Comparison of ENCODE assay signal across 19 cellular contexts in the genomic region with DNA sequence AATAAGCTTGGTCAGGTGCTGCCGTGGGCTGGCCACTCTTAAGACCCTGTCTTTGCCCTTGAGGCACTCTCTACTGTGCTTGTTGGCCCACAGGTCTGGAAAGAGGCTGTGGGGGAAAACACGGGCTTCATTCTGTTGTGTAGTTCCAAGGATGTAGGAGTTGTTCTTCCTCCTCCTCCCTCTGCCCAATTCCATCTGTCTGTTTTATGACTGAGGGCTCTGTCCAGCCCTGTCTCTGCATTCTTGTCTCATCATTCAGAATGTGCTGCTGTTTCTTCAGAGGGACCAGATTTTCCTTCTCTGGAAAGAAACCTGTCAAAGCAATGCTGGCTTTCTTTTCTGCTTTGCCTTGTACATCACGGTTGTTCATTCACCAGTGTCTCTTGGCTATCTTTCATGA.
DNase-seq lines count a peak whose midpoint lies in the region; ATAC-seq, FAIRE-seq and TF ChIP-seq lines count a peak whose summit lies in the region.
"Had no signal": no experiment of that assay in that cellular context is flagged by ENCODE, and none has a peak within 500 bp of the region (broad histone marks: within the 10 kb centered on the region; RNA-seq: fewer than 3 reads in every experiment).

No MANE protein-coding gene starts in this region.

- TF ChIP-seq CTCF in IMR-90 (conservative IDR thresholded peaks at IDR 0.05; ENCODE audit: low read depth, low read length) = no peak

- peaks cover 47% of the 10 kb centered on the region for H3K36me3 ChIP-seq in IMR-90 (ENCODE audit: control insufficient read depth, insufficient read depth, low read length)
- H3K36me3 ChIP-seq in mesenchymal stem cell (ENCODE audit: control insufficient read depth in 1 of 2, insufficient read depth in 2 of 2, low read depth in 1 of 2, low read length in 2 of 2) = peaks cover 34 to 96% of the 10 kb centered on the region in 2 experiments

- no peak overlapping the region for H2AK9ac ChIP-seq in IMR-90 (replicated peaks; ENCODE audit: low read depth, low read length, poor library complexity)

- no peak overlapping the region for H4K5ac ChIP-seq in IMR-90 (ENCODE audit: low read depth, low read length)

- no peak overlapping the region for H3K9ac ChIP-seq in IMR-90 (ENCODE audit: low read depth, low read length)
- peak overlapping the region; percentile 2 for H3K9ac ChIP-seq in mesenchymal stem cell (ENCODE audit: low read length)

- no peak overlapping the region for H3K14ac ChIP-seq in IMR-90 (replicated peaks; ENCODE audit: low read depth, low read length)
- H3K14ac ChIP-seq in mesenchymal stem cell (ENCODE audit: low read length in 2 of 2) = no peak overlapping the region

- dilution Hi-C loops in IMR-90 (cut with HindIII; ENCODE audit: low sequenced_read_pairs, unreplicated experiment) = no loop called here

- no peak overlapping the region for H2BK120ac ChIP-seq in IMR-90 (ENCODE audit: low read depth, low read length)
- H2BK120ac ChIP-seq in mesenchymal stem cell (ENCODE audit: low read depth, low read length) = no peak overlapping the region

- H2AK5ac ChIP-seq in IMR-90 (ENCODE audit: low read depth, low read length) (no peak overlapping the region), mesenchymal stem cell (ENCODE audit: low read length, severe bottlenecking) (no peak overlapping the region)

- peak; percentile 42 for ATAC-seq in IMR-90 (ENCODE audit: low read depth)
- no peak for ATAC-seq in HG02870 (IDR thresholded peaks at IDR 0.05; ENCODE audit: unreplicated experiment)
- ATAC-seq in HG03159 (IDR thresholded peaks at IDR 0.05; ENCODE audit: unreplicated experiment) = no peak
- ATAC-seq: GM23338, K562, PC-3 had no signal

- intact Hi-C loops in IMR-90 (cut with micrococcal nuclease) = no loop called here

- CTCF ChIA-PET in IMR-90 (lab: Yijun Ruan, JAX) = no interaction called here

- H2BK5ac ChIP-seq in IMR-90 (ENCODE audit: low read depth, low read length, poor library complexity, severe bottlenecking) (no peak overlapping the region), mesenchymal stem cell (ENCODE audit: low read depth, low read length, poor library complexity, severe bottlenecking) (no peak overlapping the region)

- H3K56ac ChIP-seq in IMR-90 (ENCODE audit: extremely low read depth, insufficient read depth, low read length) = no peak overlapping the region

- no peak overlapping the region for H2BK20ac ChIP-seq in IMR-90 (ENCODE audit: low read depth, low read length)

- H3K4ac ChIP-seq in IMR-90 (ENCODE audit: low read depth, low read length) (no peak overlapping the region), mesenchymal stem cell (ENCODE audit: low read depth in 1 of 2, low read length in 2 of 2) (no peak overlapping the region)

- H4K8ac ChIP-seq in IMR-90 (ENCODE audit: low read depth in 2 of 2, low read length in 2 of 2) (no peak overlapping the region), mesenchymal stem cell (ENCODE audit: low read length) (no peak overlapping the region)

- H2AFZ ChIP-seq in IMR-90 (replicated peaks; ENCODE audit: low read length, poor library complexity) (no peak overlapping the region), mesenchymal stem cell (ENCODE audit: low read depth, low read length) (no peak overlapping the region)
- H2AFZ ChIP-seq: GM23338 had no signal

- no peak overlapping the region for H4K91ac ChIP-seq in IMR-90 (ENCODE audit: insufficient read depth, low read depth, low read length)
- no peak overlapping the region for H4K91ac ChIP-seq in mesenchymal stem cell (ENCODE audit: low read length)

- FAIRE-seq in GM12891 (lab: Jason Lieb, UNC) = no peak
- FAIRE-seq: K562 had no signal

- no peak overlapping the region for H2BK12ac ChIP-seq in mesenchymal stem cell (ENCODE audit: low read length in 2 of 2)

- POLR2A ChIA-PET in IMR-90 (lab: Charles Lee; ENCODE audit: unreplicated experiment) = no interaction called here

- BruUV-seq in IMR-90 (replicated peaks; lab: Mats Ljungman, UMichigan) = no TSS peak

- WGBS in IMR-90 (ENCODE audit: extremely low coverage in 2 of 2, insufficient read length in 1 of 2), 2 experiments = 80% methylated on average over 1 of the region's 3 CpGs; no CpG with 5 or more reads in 1 of the 2 experiments
- 96% methylated on average over 3 of the region's 3 CpGs for WGBS in mesenchymal stem cell

- H3K9me3 ChIP-seq in IMR-90 (ENCODE audit: control insufficient read depth, insufficient read depth, low read length) (no peaks in the 10 kb centered on the region), mesenchymal stem cell (ENCODE audit: control insufficient read depth, low read length) (no peaks in the 10 kb centered on the region)

- H3K4me3 ChIP-seq in IMR-90 (ENCODE audit: insufficient read depth, low read depth, low read length) (no peak overlapping the region), mesenchymal stem cell (ENCODE audit: insufficient read depth in 1 of 2, low read depth in 1 of 2, low read length in 2 of 2) (no peak overlapping the region)
- H3K4me3 ChIP-seq: GM23338, K562 had no signal

- 0 out of 2 replicates have a peak, but pooled peaks cover 6% of the 10 kb centered on the region for H3K9me1 ChIP-seq in IMR-90 (ENCODE audit: insufficient read depth, low read length)

- H2BK15ac ChIP-seq in IMR-90 (ENCODE audit: low read depth, low read length) = no peak overlapping the region
- H2BK15ac ChIP-seq in mesenchymal stem cell (ENCODE audit: low read depth, poor library complexity, severe bottlenecking) = no peak overlapping the region

- no peak overlapping the region for H3K4me2 ChIP-seq in IMR-90 (ENCODE audit: low read depth, low read length)
- no peak overlapping the region for H3K4me2 ChIP-seq in mesenchymal stem cell (ENCODE audit: low read length, poor library complexity, severe bottlenecking)
- H3K4me2 ChIP-seq: GM23338 had no signal

- DNase-seq in IMR-90 = no peak
- DNase-seq in mesenchymal stem cell = no peak
- no peak for DNase-seq in NCI-H1417 treated with DMSO at 0.1 percent for 48 hours (lab: John Stamatoyannopoulos, UW)
- no peak for DNase-seq in GM12891 (ENCODE audit: insufficient read length, low spot score)
- DNase-seq: ACHN, DMS79 treated with DMSO at 0.1 percent for 48 hours, HCEC 1CT, NCI-H1105 treated with DMSO at 0.1 percent for 48 hours, NCI-H1694 treated with DMSO at 0.1 percent for 48 hours, NCI-H2227 treated with DMSO at 0.1 percent for 48 hours, NCI-H510A treated with DMSO at 0.1 percent for 48 hours, PC-3, RPMI8226, SIG-M5 had no signal

- H3K23ac ChIP-seq in IMR-90 (ENCODE audit: low read depth, low read length) (no peak overlapping the region), mesenchymal stem cell (ENCODE audit: low read length in 2 of 2) (no peak overlapping the region)

- peaks cover 54 to 84% of the 10 kb centered on the region in 2 experiments for H3K79me1 ChIP-seq in IMR-90 (ENCODE audit: low read depth in 1 of 2, low read length in 2 of 2)
- H3K79me1 ChIP-seq in mesenchymal stem cell (replicated peaks; ENCODE audit: low read length, poor library complexity, severe bottlenecking) = peaks cover 44% of the 10 kb centered on the region

- peaks cover 5% of the 10 kb centered on the region for H3K4me1 ChIP-seq in IMR-90 (ENCODE audit: control insufficient read depth, insufficient read depth, low read length)
- H3K4me1 ChIP-seq in mesenchymal stem cell (ENCODE audit: control insufficient read depth, insufficient read depth, low read depth, low read length) = no peaks in the 10 kb centered on the region

- TF ChIP-seq POLR2A in IMR-90 (IDR thresholded peaks at IDR 0.05; ENCODE audit: low read depth, low read length) (no peak), GM12891 (IDR thresholded peaks at IDR 0.05; ENCODE audit: low read depth, low read length) (no peak)

- H3K27me3 ChIP-seq in IMR-90 (ENCODE audit: control insufficient read depth, insufficient read depth, low read length) (no peaks in the 10 kb centered on the region), mesenchymal stem cell (ENCODE audit: control insufficient read depth in 1 of 2, insufficient read depth in 1 of 2, low read length in 2 of 2) (no peaks in the 10 kb centered on the region)

- no peak overlapping the region for H3K27ac ChIP-seq in IMR-90 (ENCODE audit: insufficient read depth, low read length)
- peak overlapping the region; percentile 32 for H3K27ac ChIP-seq in cingulate gyrus (ENCODE audit: low read depth, low read length)
- H3K27ac ChIP-seq in mesenchymal stem cell (ENCODE audit: low read length, poor library complexity, severe bottlenecking) = no peak overlapping the region

- no peak for TF ChIP-seq RAD21 in IMR-90 (IDR thresholded peaks at IDR 0.05; ENCODE audit: low read length)

- no peak overlapping the region for H3K18ac ChIP-seq in IMR-90 (ENCODE audit: low read depth, low read length)
- no peak overlapping the region for H3K18ac ChIP-seq in mesenchymal stem cell (ENCODE audit: low read depth in 1 of 2, low read length in 2 of 2)

- in situ Hi-C loops in IMR-90 (cut with MboI; ENCODE audit: low sequenced_read_pairs) = no loop called here

- 0 out of 2 replicates have a peak, but pooled peaks cover 2% of the 10 kb centered on the region for H4K20me1 ChIP-seq in IMR-90 (ENCODE audit: insufficient read depth, low read length)

TF ChIP-seq in IMR-90, 13 proteins besides CTCF, POLR2A, EP300 and RAD21 (continues in another document):
- TF ChIP-seq NFE2L2 (IDR thresholded peaks at IDR 0.05; ENCODE audit: low read depth, low read length) = no peak
- TF ChIP-seq, protein P1, sequence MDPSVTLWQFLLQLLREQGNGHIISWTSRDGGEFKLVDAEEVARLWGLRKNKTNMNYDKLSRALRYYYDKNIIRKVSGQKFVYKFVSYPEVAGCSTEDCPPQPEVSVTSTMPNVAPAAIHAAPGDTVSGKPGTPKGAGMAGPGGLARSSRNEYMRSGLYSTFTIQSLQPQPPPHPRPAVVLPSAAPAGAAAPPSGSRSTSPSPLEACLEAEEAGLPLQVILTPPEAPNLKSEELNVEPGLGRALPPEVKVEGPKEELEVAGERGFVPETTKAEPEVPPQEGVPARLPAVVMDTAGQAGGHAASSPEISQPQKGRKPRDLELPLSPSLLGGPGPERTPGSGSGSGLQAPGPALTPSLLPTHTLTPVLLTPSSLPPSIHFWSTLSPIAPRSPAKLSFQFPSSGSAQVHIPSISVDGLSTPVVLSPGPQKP (IDR thresholded peaks at IDR 0.05; ENCODE audit: borderline replicate concordance, low read depth, low read length) = no peak
- no peak for TF ChIP-seq CEBPB (IDR thresholded peaks at IDR 0.05; ENCODE audit: low read depth, low read length)

TF ChIP-seq in GM12891, 5 proteins besides CTCF, POLR2A, EP300 and RAD21:
- TF ChIP-seq POU2F2 (IDR thresholded peaks at IDR 0.05; ENCODE audit: low read depth, low read length) (no peak), POLR2AphosphoS5 (IDR thresholded peaks at IDR 0.05; ENCODE audit: low read depth, low read length) (no peak), SPI1 (IDR thresholded peaks at IDR 0.05; ENCODE audit: low read depth, low read length) (no peak), TAF1 (IDR thresholded peaks at IDR 0.05; ENCODE audit: low read depth, low read length) (no peak), PAX5 (IDR thresholded peaks at IDR 0.05; ENCODE audit: insufficient read depth, low read length, severe bottlenecking) (no peak)
